ENCODE assay signal across 29 cellular contexts in genomic region chr17:79438936-79439335, GRCh38.
"Had no signal": no experiment of that assay in that cellular context is flagged by ENCODE, and none has a peak within 500 bp of the region (broad histone marks: within the 10 kb centered on the region; RNA-seq: fewer than 3 reads in every experiment).

No MANE protein-coding gene starts in this region.

- H3K27ac ChIP-seq: ascending aorta, brain microvascular endothelial cell, coronary artery, esophagus muscularis mucosa, foreskin keratinocyte, gastrocnemius medialis, heart left ventricle had no signal

- H3K4me3 Mint-ChIP-seq: activated CD4-positive, alpha-beta memory T cell treated with anti-CD3 and anti-CD28 coated beads, Interleukin-2, amount 10 ng/mL, durations not matched to agents 7 days and 5 days; activated CD4-positive, alpha-beta T cell treated with anti-CD3 and anti-CD28 coated beads, Interleukin-2, amount 10 ng/mL, durations not matched to agents 7 days and 5 days; activated naive CD4-positive, alpha-beta T cell treated with anti-CD3 and anti-CD28 coated beads, Interleukin-2, amount 10 ng/mL, durations not matched to agents 7 days and 5 days; activated naive CD8-positive, alpha-beta T cell treated with anti-CD3 and anti-CD28 coated beads, Interleukin-2, amount 10 ng/mL, durations not matched to agents 7 days and 5 days; activated T-cell treated with anti-CD3 and anti-CD28 coated beads, Interleukin-2, amount 50 U/mL, for 24 hours; activated T-cell treated with anti-CD3 and anti-CD28 coated beads, Interleukin-2, amount 50 U/mL, for 72 hours; central memory CD8-positive, alpha-beta T cell; dendritic cell treated with granulocyte-macrophage colony-stimulating factor and Interleukin-4, amounts not matched to agents 40 ng/mL and 50 ng/mL, for 4 days; effector memory CD8-positive, alpha-beta T cell; WTC11 had no signal

- ATAC-seq: activated naive CD4-positive, alpha-beta T cell treated with anti-CD3 and anti-CD28 coated beads, Interleukin-2, amount 50 U/mL, for 72 hours; activated T-cell treated with anti-CD3 and anti-CD28 coated beads, Interleukin-2, amount 50 U/mL, for 72 hours; effector memory CD8-positive, alpha-beta T cell; foreskin keratinocyte; gastrocnemius medialis; heart left ventricle; WTC11 had no signal

- H3K4me3 ChIP-seq: ascending aorta, coronary artery, dorsolateral prefrontal cortex, esophagus muscularis mucosa, gastrocnemius medialis, heart left ventricle had no signal

- H3K9me3 Mint-ChIP-seq: activated CD4-positive, alpha-beta memory T cell treated with anti-CD3 and anti-CD28 coated beads, Interleukin-2, amount 10 ng/mL, durations not matched to agents 7 days and 5 days; activated CD4-positive, alpha-beta T cell treated with anti-CD3 and anti-CD28 coated beads, Interleukin-2, amount 10 ng/mL, durations not matched to agents 7 days and 5 days; activated naive CD4-positive, alpha-beta T cell treated with anti-CD3 and anti-CD28 coated beads, Interleukin-2, amount 10 ng/mL, durations not matched to agents 7 days and 5 days; activated naive CD4-positive, alpha-beta T cell treated with anti-CD3 and anti-CD28 coated beads, Interleukin-2, amount 50 U/mL, for 72 hours; activated naive CD8-positive, alpha-beta T cell treated with anti-CD3 and anti-CD28 coated beads, Interleukin-2, amount 10 ng/mL, durations not matched to agents 7 days and 5 days; activated T-cell treated with anti-CD3 and anti-CD28 coated beads, Interleukin-2, amount 50 U/mL, for 24 hours; activated T-cell treated with anti-CD3 and anti-CD28 coated beads, Interleukin-2, amount 50 U/mL, for 72 hours; central memory CD8-positive, alpha-beta T cell; dendritic cell treated with granulocyte-macrophage colony-stimulating factor and Interleukin-4, amounts not matched to agents 40 ng/mL and 50 ng/mL, for 4 days; effector memory CD8-positive, alpha-beta T cell had no signal

- H3K27me3 Mint-ChIP-seq: activated CD4-positive, alpha-beta T cell treated with anti-CD3 and anti-CD28 coated beads, Interleukin-2, amount 10 ng/mL, durations not matched to agents 7 days and 5 days; activated naive CD8-positive, alpha-beta T cell treated with anti-CD3 and anti-CD28 coated beads, Interleukin-2, amount 10 ng/mL, durations not matched to agents 7 days and 5 days had no signal

- H3K27ac Mint-ChIP-seq: activated CD4-positive, alpha-beta memory T cell treated with anti-CD3 and anti-CD28 coated beads, Interleukin-2, amount 10 ng/mL, durations not matched to agents 7 days and 5 days; activated CD4-positive, alpha-beta T cell treated with anti-CD3 and anti-CD28 coated beads, Interleukin-2, amount 10 ng/mL, durations not matched to agents 7 days and 5 days; activated naive CD4-positive, alpha-beta T cell treated with anti-CD3 and anti-CD28 coated beads, Interleukin-2, amount 10 ng/mL, durations not matched to agents 7 days and 5 days; activated naive CD8-positive, alpha-beta T cell treated with anti-CD3 and anti-CD28 coated beads, Interleukin-2, amount 10 ng/mL, durations not matched to agents 7 days and 5 days; activated T-cell treated with anti-CD3 and anti-CD28 coated beads, Interleukin-2, amount 50 U/mL, for 24 hours; activated T-cell treated with anti-CD3 and anti-CD28 coated beads, Interleukin-2, amount 50 U/mL, for 72 hours; dendritic cell treated with granulocyte-macrophage colony-stimulating factor and Interleukin-4, amounts not matched to agents 40 ng/mL and 50 ng/mL, for 4 days; effector memory CD8-positive, alpha-beta T cell; WTC11 had no signal

- H3K9me3 ChIP-seq: ascending aorta, esophagus muscularis mucosa, gastrocnemius medialis, heart left ventricle had no signal

- H3K4me1 ChIP-seq: ascending aorta, esophagus muscularis mucosa, foreskin keratinocyte, gastrocnemius medialis, heart left ventricle had no signal

- DNase-seq: activated CD4-positive, alpha-beta memory T cell treated with anti-CD3 and anti-CD28 coated beads, Interleukin-2, amount 10 ng/mL, durations not matched to agents 7 days and 5 days; activated CD4-positive, alpha-beta T cell treated with anti-CD3 and anti-CD28 coated beads for 1 hour; activated CD4-positive, alpha-beta T cell treated with anti-CD3 and anti-CD28 coated beads for 4 hours; activated CD4-positive, alpha-beta T cell treated with anti-CD3 and anti-CD28 coated beads, Interleukin-2, amount 10 ng/mL, durations not matched to agents 7 days and 5 days; activated CD4-positive, alpha-beta T cell treated with anti-CD3 and anti-CD28 coated beads, Interleukin-2, amount 50 U/mL, for 4 hours; activated CD8-positive, alpha-beta memory T cell treated with anti-CD3 and anti-CD28 coated beads, Interleukin-2, amount 50 U/mL, for 48 hours; activated gamma-delta T cell; activated naive CD4-positive, alpha-beta T cell; activated naive CD4-positive, alpha-beta T cell treated with anti-CD3 and anti-CD28 coated beads, Interleukin-2, amount 10 ng/mL, durations not matched to agents 7 days and 5 days; activated naive CD8-positive, alpha-beta T cell treated with anti-CD3 and anti-CD28 coated beads, Interleukin-2, amount 10 ng/mL, durations not matched to agents 7 days and 5 days; activated T-cell treated with anti-CD3 and anti-CD28 coated beads for 4 hours; activated T-cell treated with anti-CD3 and anti-CD28 coated beads, Interleukin-2, amount 50 U/mL, for 24 hours; activated T-cell treated with anti-CD3 and anti-CD28 coated beads, Interleukin-2, amount 50 U/mL, for 72 hours; brain microvascular endothelial cell; dorsolateral prefrontal cortex; effector memory CD8-positive, alpha-beta T cell; erythroblast; foreskin keratinocyte; gastrocnemius medialis; glutamatergic neuron; heart left ventricle; T-helper 2 cell had no signal

- H3K36me3 Mint-ChIP-seq: activated naive CD4-positive, alpha-beta T cell treated with anti-CD3 and anti-CD28 coated beads, Interleukin-2, amount 10 ng/mL, durations not matched to agents 7 days and 5 days; activated naive CD4-positive, alpha-beta T cell treated with anti-CD3 and anti-CD28 coated beads, Interleukin-2, amount 50 U/mL, for 72 hours; activated naive CD8-positive, alpha-beta T cell treated with anti-CD3 and anti-CD28 coated beads, Interleukin-2, amount 10 ng/mL, durations not matched to agents 7 days and 5 days had no signal

- H3K27me3 ChIP-seq: ascending aorta, brain microvascular endothelial cell, foreskin keratinocyte had no signal

- H3K4me1 Mint-ChIP-seq: activated CD4-positive, alpha-beta memory T cell treated with anti-CD3 and anti-CD28 coated beads, Interleukin-2, amount 10 ng/mL, durations not matched to agents 7 days and 5 days; activated CD4-positive, alpha-beta T cell treated with anti-CD3 and anti-CD28 coated beads, Interleukin-2, amount 10 ng/mL, durations not matched to agents 7 days and 5 days; activated naive CD4-positive, alpha-beta T cell treated with anti-CD3 and anti-CD28 coated beads, Interleukin-2, amount 10 ng/mL, durations not matched to agents 7 days and 5 days; activated naive CD8-positive, alpha-beta T cell treated with anti-CD3 and anti-CD28 coated beads, Interleukin-2, amount 10 ng/mL, durations not matched to agents 7 days and 5 days; central memory CD8-positive, alpha-beta T cell; WTC11 had no signal

- H3K36me3 ChIP-seq: ascending aorta, brain microvascular endothelial cell, gastrocnemius medialis, heart left ventricle had no signal
